1 cellular context compared by ENCODE assay signal in the genomic region with DNA sequence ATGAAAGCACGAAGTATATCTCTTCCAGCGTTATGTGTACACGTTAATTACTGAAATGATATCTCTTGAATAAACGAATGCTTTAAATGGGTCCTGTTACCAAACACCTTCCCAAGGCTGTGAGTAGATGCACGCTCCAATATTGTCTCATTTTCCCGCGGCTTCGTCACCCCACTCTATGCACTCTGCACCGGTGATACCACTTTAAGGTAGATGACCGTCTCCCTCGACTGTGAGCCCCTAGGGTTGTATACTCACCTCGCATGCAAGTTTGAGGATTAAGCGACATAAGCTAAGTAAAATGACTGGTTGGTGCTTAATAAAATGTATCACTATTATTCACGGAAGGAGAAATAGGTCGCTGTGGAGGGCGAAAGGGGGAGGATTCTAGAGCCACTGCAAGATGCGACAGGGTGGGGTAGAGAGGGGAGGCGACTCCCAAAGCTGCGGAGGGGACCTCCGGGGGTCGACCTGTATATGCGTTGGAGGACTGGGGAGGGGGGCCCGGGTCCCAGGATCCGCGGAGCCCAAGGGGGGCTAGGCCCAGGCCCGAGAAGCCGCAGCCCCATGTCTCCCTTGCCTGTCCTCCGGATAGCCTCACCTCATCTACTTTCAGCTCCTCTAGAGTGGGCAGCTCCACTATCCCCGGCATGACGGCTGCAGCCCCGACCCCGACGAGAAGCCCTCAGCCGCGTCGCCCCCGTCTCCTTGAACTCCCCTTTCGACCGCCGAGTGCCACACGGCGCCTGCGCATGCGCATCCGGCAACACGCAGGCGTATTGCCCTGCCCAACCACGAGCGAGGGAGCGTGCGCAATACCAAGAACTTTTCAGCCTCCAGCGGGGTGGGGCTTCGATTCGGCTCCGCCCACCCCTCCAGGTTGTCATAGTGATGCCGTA.
TF ChIP-seq lines count a peak whose summit lies in the region.

A gene (plus strand): TSS at position 883 of the 899 bp plus-strand sequence. CDS start 65 bp downstream, outside the sequence.
A gene (minus strand): TSS at position 754 of the 899 bp plus-strand sequence. CDS start 102 bp downstream, at position 652.

TF ChIP-seq in A549, 52 proteins besides CTCF, POLR2A, EP300 and RAD21 (continued from another document):
- no peak for TF ChIP-seq CHD4 (IDR thresholded peaks at IDR 0.05; ENCODE audit: borderline replicate concordance)
- TF ChIP-seq, protein P1, sequence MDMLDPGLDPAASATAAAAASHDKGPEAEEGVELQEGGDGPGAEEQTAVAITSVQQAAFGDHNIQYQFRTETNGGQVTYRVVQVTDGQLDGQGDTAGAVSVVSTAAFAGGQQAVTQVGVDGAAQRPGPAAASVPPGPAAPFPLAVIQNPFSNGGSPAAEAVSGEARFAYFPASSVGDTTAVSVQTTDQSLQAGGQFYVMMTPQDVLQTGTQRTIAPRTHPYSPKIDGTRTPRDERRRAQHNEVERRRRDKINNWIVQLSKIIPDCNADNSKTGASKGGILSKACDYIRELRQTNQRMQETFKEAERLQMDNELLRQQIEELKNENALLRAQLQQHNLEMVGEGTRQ (IDR thresholded peaks at IDR 0.05) = no peak
- no peak for TF ChIP-seq GATA3 (IDR thresholded peaks at IDR 0.05; ENCODE audit: borderline replicate concordance)
- TF ChIP-seq CEBPB (IDR thresholded peaks at IDR 0.05) = no peak
- no peak for TF ChIP-seq CBX8 (IDR thresholded peaks at IDR 0.05)
- TF ChIP-seq ZC3H11A (IDR thresholded peaks at IDR 0.05) = no peak
- TF ChIP-seq, protein P2, sequence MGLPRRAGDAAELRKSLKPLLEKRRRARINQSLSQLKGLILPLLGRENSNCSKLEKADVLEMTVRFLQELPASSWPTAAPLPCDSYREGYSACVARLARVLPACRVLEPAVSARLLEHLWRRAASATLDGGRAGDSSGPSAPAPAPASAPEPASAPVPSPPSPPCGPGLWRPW (IDR thresholded peaks at IDR 0.05) = no peak
- TF ChIP-seq ZSCAN20 (CRISPR knock-in tag; IDR thresholded peaks at IDR 0.05) = no peak
- TF ChIP-seq, protein P3, sequence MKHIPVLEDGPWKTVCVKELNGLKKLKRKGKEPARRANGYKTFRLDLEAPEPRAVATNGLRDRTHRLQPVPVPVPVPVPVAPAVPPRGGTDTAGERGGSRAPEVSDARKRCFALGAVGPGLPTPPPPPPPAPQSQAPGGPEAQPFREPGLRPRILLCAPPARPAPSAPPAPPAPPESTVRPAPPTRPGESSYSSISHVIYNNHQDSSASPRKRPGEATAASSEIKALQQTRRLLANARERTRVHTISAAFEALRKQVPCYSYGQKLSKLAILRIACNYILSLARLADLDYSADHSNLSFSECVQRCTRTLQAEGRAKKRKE (CRISPR knock-in tag; IDR thresholded peaks at IDR 0.05; ENCODE audit: low read depth) = no peak
- TF ChIP-seq, protein P4, sequence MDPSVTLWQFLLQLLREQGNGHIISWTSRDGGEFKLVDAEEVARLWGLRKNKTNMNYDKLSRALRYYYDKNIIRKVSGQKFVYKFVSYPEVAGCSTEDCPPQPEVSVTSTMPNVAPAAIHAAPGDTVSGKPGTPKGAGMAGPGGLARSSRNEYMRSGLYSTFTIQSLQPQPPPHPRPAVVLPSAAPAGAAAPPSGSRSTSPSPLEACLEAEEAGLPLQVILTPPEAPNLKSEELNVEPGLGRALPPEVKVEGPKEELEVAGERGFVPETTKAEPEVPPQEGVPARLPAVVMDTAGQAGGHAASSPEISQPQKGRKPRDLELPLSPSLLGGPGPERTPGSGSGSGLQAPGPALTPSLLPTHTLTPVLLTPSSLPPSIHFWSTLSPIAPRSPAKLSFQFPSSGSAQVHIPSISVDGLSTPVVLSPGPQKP (IDR thresholded peaks at IDR 0.05; ENCODE audit: low read depth, low read length) = no peak
- TF ChIP-seq ESRRA (IDR thresholded peaks at IDR 0.05; ENCODE audit: borderline replicate concordance, low read length) = 0 out of 2 replicates have a peak, but pooled peaks have one; percentile 33
- no peak for TF ChIP-seq MAFK (IDR thresholded peaks at IDR 0.05; ENCODE audit: partially characterized antibody)
- no peak for TF ChIP-seq BHLHE40 (IDR thresholded peaks at IDR 0.05; ENCODE audit: low read depth, low read length)
- no peak for TF ChIP-seq FOSB (CRISPR knock-in tag; IDR thresholded peaks at IDR 0.05)
- no peak for TF ChIP-seq MAZ (IDR thresholded peaks at IDR 0.05; ENCODE audit: borderline replicate concordance, low read depth, low read length)
- no peak for TF ChIP-seq ZNF302 (CRISPR knock-in tag; IDR thresholded peaks at IDR 0.05)
- TF ChIP-seq SMC3 (IDR thresholded peaks at IDR 0.05) = no peak
- 0 out of 2 replicates have a peak, but pooled peaks have one; percentile 0 for TF ChIP-seq NFE2L2 (conservative IDR thresholded peaks at IDR 0.05; ENCODE audit: low read length)
- TF ChIP-seq JUN (IDR thresholded peaks at IDR 0.05) = peak; percentile 21 to 63; a peak in 3 of 5 replicates
- TF ChIP-seq EHF (CRISPR knock-in tag; IDR thresholded peaks at IDR 0.05) = no peak
- no peak for TF ChIP-seq CHD2 (IDR thresholded peaks at IDR 0.05; ENCODE audit: low read length, partially characterized antibody)
- peak; percentile 60; the same call in 1 of the 2 replicates for TF ChIP-seq PHF8 (IDR thresholded peaks at IDR 0.05; ENCODE audit: borderline replicate concordance, low read depth)
- TF ChIP-seq POLR2AphosphoS2 (conservative IDR thresholded peaks at IDR 0.05; ENCODE audit: low read length) = no peak
- no peak for TF ChIP-seq NPAS2 (CRISPR knock-in tag; IDR thresholded peaks at IDR 0.05; ENCODE audit: borderline replicate concordance)
- TF ChIP-seq NR3C1 (IDR thresholded peaks at IDR 0.05) = no peak
- TF ChIP-seq, protein P5, sequence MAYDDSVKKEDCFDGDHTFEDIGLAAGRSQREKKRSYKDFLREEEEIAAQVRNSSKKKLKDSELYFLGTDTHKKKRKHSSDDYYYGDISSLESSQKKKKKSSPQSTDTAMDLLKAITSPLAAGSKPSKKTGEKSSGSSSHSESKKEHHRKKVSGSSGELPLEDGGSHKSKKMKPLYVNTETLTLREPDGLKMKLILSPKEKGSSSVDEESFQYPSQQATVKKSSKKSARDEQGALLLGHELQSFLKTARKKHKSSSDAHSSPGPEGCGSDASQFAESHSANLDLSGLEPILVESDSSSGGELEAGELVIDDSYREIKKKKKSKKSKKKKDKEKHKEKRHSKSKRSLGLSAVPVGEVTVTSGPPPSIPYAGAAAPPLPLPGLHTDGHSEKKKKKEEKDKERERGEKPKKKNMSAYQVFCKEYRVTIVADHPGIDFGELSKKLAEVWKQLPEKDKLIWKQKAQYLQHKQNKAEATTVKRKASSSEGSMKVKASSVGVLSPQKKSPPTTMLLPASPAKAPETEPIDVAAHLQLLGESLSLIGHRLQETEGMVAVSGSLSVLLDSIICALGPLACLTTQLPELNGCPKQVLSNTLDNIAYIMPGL (CRISPR knock-in tag; IDR thresholded peaks at IDR 0.05; ENCODE audit: borderline replicate concordance) = no peak
- TF ChIP-seq KDM1A (IDR thresholded peaks at IDR 0.05; ENCODE audit: low read depth) = no peak
- TF ChIP-seq FOXS1 (CRISPR knock-in tag; IDR thresholded peaks at IDR 0.05) = no peak
